ENCODE assay signal across 35 cellular contexts in the genomic region with DNA sequence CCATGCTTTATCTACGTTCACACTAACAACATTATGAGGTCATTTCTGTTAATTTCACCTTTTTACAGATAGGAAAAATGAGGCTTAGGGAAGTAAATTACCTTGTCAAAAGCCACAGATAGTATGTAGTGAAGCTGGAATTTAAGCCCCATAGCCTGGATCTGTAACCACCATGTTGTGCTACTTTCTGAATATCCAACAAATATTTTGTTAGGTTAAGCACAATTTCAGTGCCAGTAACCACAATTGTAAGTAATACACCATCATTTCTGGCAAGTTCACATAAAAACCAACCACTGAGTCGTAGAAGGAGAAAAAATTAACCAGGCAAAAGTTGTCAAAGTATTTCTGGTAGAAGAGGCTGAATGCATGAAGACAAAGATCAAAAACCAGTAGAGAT.
"Had no signal": no experiment of that assay in that cellular context is flagged by ENCODE, and none has a peak within 500 bp of the region (broad histone marks: within the 10 kb centered on the region; RNA-seq: fewer than 3 reads in every experiment).

No MANE protein-coding gene starts in this region.

- H3K4me3 Mint-ChIP-seq: activated CD4-positive, alpha-beta memory T cell treated with anti-CD3 and anti-CD28 coated beads for 36 hours; activated CD4-positive, alpha-beta T cell treated with anti-CD3 and anti-CD28 coated beads for 36 hours; activated CD4-positive, alpha-beta T cell treated with anti-CD3 and anti-CD28 coated beads, Interleukin-2, amount 10 ng/mL, durations not matched to agents 24 days and 14 days; activated CD8-positive, alpha-beta memory T cell treated with anti-CD3 and anti-CD28 coated beads, Interleukin-2, amount 10 ng/mL, durations not matched to agents 7 days and 5 days; activated CD8-positive, alpha-beta T cell treated with anti-CD3 and anti-CD28 coated beads, Interleukin-2, amount 10 ng/mL, durations not matched to agents 7 days and 5 days; activated naive CD4-positive, alpha-beta T cell treated with anti-CD3 and anti-CD28 coated beads for 36 hours; activated naive CD4-positive, alpha-beta T cell treated with anti-CD3 and anti-CD28 coated beads, Interleukin-2, amount 50 U/mL, for 24 hours; activated naive CD8-positive, alpha-beta T cell treated with anti-CD3 and anti-CD28 coated beads for 36 hours; activated naive CD8-positive, alpha-beta T cell treated with anti-CD3 and anti-CD28 coated beads, Interleukin-2, amount 50 U/mL, for 24 hours; activated T-helper 1 cell treated with anti-CD3 and anti-CD28 coated beads, Interleukin-12 subunit alpha, Interleukin-12 subunit beta, Interleukin-2, Interleukin-4 antibody, amounts not matched to agents 30 ng/mL and 10 ng/mL and 1 ng/mL, durations not matched to agents 14 hours and 24 hours and 36 hours; brain had no signal

- DNase-seq: activated CD4-positive, alpha-beta memory T cell treated with anti-CD3 and anti-CD28 coated beads for 36 hours; activated CD4-positive, alpha-beta T cell treated with anti-CD3 and anti-CD28 coated beads for 36 hours; activated CD4-positive, alpha-beta T cell treated with anti-CD3 and anti-CD28 coated beads, Interleukin-2, amount 10 ng/mL, durations not matched to agents 24 days and 14 days; activated CD4-positive, CD25-positive, alpha-beta regulatory T cell; activated CD4-positive, CD25-positive, alpha-beta regulatory T cell treated with anti-CD3 and anti-CD28 coated beads, Interleukin-2, amount 50 U/mL, for 72 hours; activated CD8-positive, alpha-beta memory T cell treated with anti-CD3 and anti-CD28 coated beads, Interleukin-2, amount 10 ng/mL, durations not matched to agents 7 days and 5 days; activated CD8-positive, alpha-beta memory T cell treated with anti-CD3 and anti-CD28 coated beads, Interleukin-2, amount 50 U/mL, for 4 hours; activated CD8-positive, alpha-beta T cell treated with anti-CD3 and anti-CD28 coated beads, Interleukin-2, amount 10 ng/mL, durations not matched to agents 7 days and 5 days; activated effector memory CD4-positive, alpha-beta T cell treated with anti-CD3 and anti-CD28 coated beads, Interleukin-2, amount 50 U/mL, for 16 hours; activated naive CD4-positive, alpha-beta T cell treated with anti-CD3 and anti-CD28 coated beads for 36 hours; activated naive CD8-positive, alpha-beta T cell treated with anti-CD3 and anti-CD28 coated beads for 36 hours; activated naive CD8-positive, alpha-beta T cell treated with anti-CD3 and anti-CD28 coated beads, Interleukin-2, amount 50 U/mL, for 24 hours; activated T-cell treated with anti-CD3 and anti-CD28 coated beads, Interleukin-2, amount 50 U/mL, for 1 hour; activated T-cell treated with anti-CD3 and anti-CD28 coated beads, Interleukin-2, amount 50 U/mL, for 48 hours; adrenal gland; amygdala; aorta; central memory CD4-positive, alpha-beta T cell; cerebellar nuclear complex; colonic mucosa; effector CD8-positive, alpha-beta T cell; esophagus squamous epithelium; foreskin melanocyte; head of caudate nucleus; T-helper 2 cell had no signal

- H3K4me1 ChIP-seq: adrenal gland, breast epithelium, colonic mucosa, gastroesophageal sphincter had no signal

- H3K27me3 ChIP-seq: adrenal gland, breast epithelium, cardiac muscle cell, colonic mucosa, esophagus squamous epithelium, gastroesophageal sphincter had no signal

- H3K27ac ChIP-seq: adrenal gland, breast epithelium, cardiac muscle cell, colonic mucosa, epithelial cell of prostate, esophagus squamous epithelium, gastroesophageal sphincter had no signal

- FAIRE-seq: endometrium, endothelial cell of umbilical vein had no signal

- H3K9me3 ChIP-seq: adrenal gland, breast epithelium, colonic mucosa, esophagus squamous epithelium had no signal

- H3K9me3 Mint-ChIP-seq: activated naive CD4-positive, alpha-beta T cell treated with anti-CD3 and anti-CD28 coated beads for 36 hours; activated naive CD4-positive, alpha-beta T cell treated with anti-CD3 and anti-CD28 coated beads, Interleukin-2, amount 50 U/mL, for 24 hours; activated T-helper 1 cell treated with anti-CD3 and anti-CD28 coated beads, Interleukin-12 subunit alpha, Interleukin-12 subunit beta, Interleukin-2, Interleukin-4 antibody, amounts not matched to agents 30 ng/mL and 10 ng/mL and 1 ng/mL, durations not matched to agents 14 hours and 24 hours and 36 hours; activated T-helper 2 cell treated with anti-CD3 and anti-CD28 coated beads, Interferon-gamma antibody, Interleukin-2, Interleukin-4, amounts not matched to agents 10 μg/mL and 5 μg/mL and 100 μg/mL, durations not matched to agents 14 hours and 24 hours and 36 hours had no signal

- H3K36me3 ChIP-seq: adrenal gland, breast epithelium, cardiac muscle cell, colonic mucosa, esophagus squamous epithelium, gastroesophageal sphincter had no signal

- H3K36me3 Mint-ChIP-seq: activated naive CD8-positive, alpha-beta T cell treated with anti-CD3 and anti-CD28 coated beads for 36 hours had no signal

- ATAC-seq: activated CD4-positive, alpha-beta T cell treated with anti-CD3 and anti-CD28 coated beads for 36 hours; activated CD8-positive, alpha-beta memory T cell treated with anti-CD3 and anti-CD28 coated beads, Interleukin-2, amount 10 ng/mL, durations not matched to agents 7 days and 5 days; activated CD8-positive, alpha-beta T cell treated with anti-CD3 and anti-CD28 coated beads, Interleukin-2, amount 10 ng/mL, durations not matched to agents 7 days and 5 days; activated naive CD8-positive, alpha-beta T cell treated with anti-CD3 and anti-CD28 coated beads, Interleukin-2, amount 50 U/mL, for 24 hours; gastroesophageal sphincter had no signal

- H3K27me3 Mint-ChIP-seq: activated naive CD4-positive, alpha-beta T cell treated with anti-CD3 and anti-CD28 coated beads, Interleukin-2, amount 50 U/mL, for 24 hours; activated naive CD8-positive, alpha-beta T cell treated with anti-CD3 and anti-CD28 coated beads for 36 hours had no signal

- H3K27ac Mint-ChIP-seq: activated CD4-positive, alpha-beta memory T cell treated with anti-CD3 and anti-CD28 coated beads for 36 hours; activated CD4-positive, alpha-beta T cell treated with anti-CD3 and anti-CD28 coated beads for 36 hours; activated CD4-positive, alpha-beta T cell treated with anti-CD3 and anti-CD28 coated beads, Interleukin-2, amount 10 ng/mL, durations not matched to agents 24 days and 14 days; activated CD8-positive, alpha-beta memory T cell treated with anti-CD3 and anti-CD28 coated beads, Interleukin-2, amount 10 ng/mL, durations not matched to agents 7 days and 5 days; activated naive CD4-positive, alpha-beta T cell treated with anti-CD3 and anti-CD28 coated beads for 36 hours; activated naive CD4-positive, alpha-beta T cell treated with anti-CD3 and anti-CD28 coated beads, Interleukin-2, amount 50 U/mL, for 24 hours; activated naive CD8-positive, alpha-beta T cell treated with anti-CD3 and anti-CD28 coated beads for 36 hours; activated naive CD8-positive, alpha-beta T cell treated with anti-CD3 and anti-CD28 coated beads, Interleukin-2, amount 50 U/mL, for 24 hours; activated T-helper 1 cell treated with anti-CD3 and anti-CD28 coated beads, Interleukin-12 subunit alpha, Interleukin-12 subunit beta, Interleukin-2, Interleukin-4 antibody, amounts not matched to agents 30 ng/mL and 10 ng/mL and 1 ng/mL, durations not matched to agents 14 hours and 24 hours and 36 hours; activated T-helper 2 cell treated with anti-CD3 and anti-CD28 coated beads, Interferon-gamma antibody, Interleukin-2, Interleukin-4, amounts not matched to agents 10 μg/mL and 5 μg/mL and 100 μg/mL, durations not matched to agents 14 hours and 24 hours and 36 hours; brain had no signal

- H3K4me3 ChIP-seq: adrenal gland, breast epithelium, cardiac muscle cell, colonic mucosa, esophagus squamous epithelium, gastroesophageal sphincter had no signal
